ENCODE assay signal across 7 cellular contexts in genomic region chr1:182299054-182299727, GRCh38.
DNase-seq lines count a peak whose midpoint lies in the region; ATAC-seq and TF ChIP-seq lines count a peak whose summit lies in the region.
"Not testable (repeated sequence)": the region's sequence is repeated elsewhere in the genome, so short reads cannot be mapped to it uniquely, and the experiment has no call there.

No MANE protein-coding gene starts in this region.

- not testable (repeated sequence) for H2AK5ac ChIP-seq in neuronal stem cell (ENCODE audit: low read depth, low read length)

- H3K4me2 ChIP-seq in DND-41 (ENCODE audit: insufficient read depth, low read length) (peak overlapping the region; percentile 49), PC-9 (peak overlapping the region; percentile 22; the same call in 1 of the 2 replicates)
- not testable (repeated sequence) for H3K4me2 ChIP-seq in neuronal stem cell (ENCODE audit: insufficient read depth, low read length, poor library complexity, severe bottlenecking)

- H4K8ac ChIP-seq in neuronal stem cell (ENCODE audit: low read depth, low read length): not testable (repeated sequence)

- H3K79me1 ChIP-seq in neuronal stem cell (ENCODE audit: low read depth, low read length): not testable (repeated sequence)

- H3K4me1 Mint-ChIP-seq in activated CD4-positive, alpha-beta memory T cell treated with anti-CD3 and anti-CD28 coated beads for 36 hours (ENCODE audit: low read depth): peaks cover 28% of the 10 kb centered on the region

- not testable (repeated sequence) for H3K23ac ChIP-seq in neuronal stem cell (ENCODE audit: low read depth, low read length, poor library complexity)

- BruUV-seq in PC-9 (replicated peaks; lab: Mats Ljungman, UMichigan): not testable (repeated sequence)

- H3K4me1 ChIP-seq in DND-41 (ENCODE audit: insufficient read depth, low read length) (peaks cover 53% of the 10 kb centered on the region), PC-9 (replicated peaks; ENCODE audit: insufficient read depth) (peaks cover 21% of the 10 kb centered on the region), neuronal stem cell (ENCODE audit: control insufficient read depth in 2 of 2, insufficient read depth in 1 of 2, low read depth in 1 of 2, low read length in 2 of 2) (peaks cover 4 to 17% of the 10 kb centered on the region in 2 donors), vagina (peaks cover 27% of the 10 kb centered on the region)

- DNase-seq in DND-41: peak; percentile 10
- DNase-seq in PC-9; activated CD4-positive, alpha-beta memory T cell treated with anti-CD3 and anti-CD28 coated beads for 36 hours; activated naive CD4-positive, alpha-beta T cell treated with anti-CD3 and anti-CD28 coated beads, Interleukin-2, amount 50 U/mL, for 72 hours (ENCODE audit: low spot score in 2 of 2); dorsolateral prefrontal cortex; neuronal stem cell (ENCODE audit: low spot score); vagina (ENCODE audit: extremely low spot score in 2 of 2): not testable (repeated sequence)

- not testable (repeated sequence) for H3K9me2 ChIP-seq in PC-9 (ENCODE audit: insufficient read depth)

- H3K27me3 ChIP-seq in DND-41 (ENCODE audit: insufficient read depth, low read length, poor library complexity); PC-9 (ENCODE audit: insufficient read depth, low read depth); dorsolateral prefrontal cortex; neuronal stem cell (ENCODE audit: control insufficient read depth in 3 of 3, insufficient read depth in 3 of 3, low read depth in 1 of 3, low read length in 3 of 3); vagina: not testable (repeated sequence)

- not testable (repeated sequence) for H4K91ac ChIP-seq in neuronal stem cell (ENCODE audit: low read depth, low read length, poor library complexity)

- no CpG with 5 or more reads among the region's 14 CpGs for WGBS in neuronal stem cell (ENCODE audit: extremely low coverage in 2 of 2, insufficient read length in 2 of 2, insufficient replicate concordance in 1 of 2), 2 donors

- H3K4me3 Mint-ChIP-seq in activated CD4-positive, alpha-beta memory T cell treated with anti-CD3 and anti-CD28 coated beads for 36 hours: not testable (repeated sequence)

- H3K79me2 ChIP-seq in DND-41 (ENCODE audit: insufficient read depth, low read length); PC-9 (ENCODE audit: low read depth): not testable (repeated sequence)

- H3K27ac Mint-ChIP-seq in activated CD4-positive, alpha-beta memory T cell treated with anti-CD3 and anti-CD28 coated beads for 36 hours: peak overlapping the region; percentile 40
- H3K27ac Mint-ChIP-seq in activated naive CD4-positive, alpha-beta T cell treated with anti-CD3 and anti-CD28 coated beads, Interleukin-2, amount 50 U/mL, for 72 hours: peak overlapping the region; percentile 52 to 96

- H3K14ac ChIP-seq in neuronal stem cell (ENCODE audit: low read length): not testable (repeated sequence)

- not testable (repeated sequence) for H4K20me1 ChIP-seq in DND-41 (ENCODE audit: insufficient read depth, low read length); PC-9 (ENCODE audit: insufficient read depth)

- not testable (repeated sequence) for H3K4ac ChIP-seq in neuronal stem cell (ENCODE audit: low read length)

- not testable (repeated sequence) for H2BK120ac ChIP-seq in neuronal stem cell (ENCODE audit: low read depth, low read length)

- ATAC-seq in DND-41 (ENCODE audit: insufficient read depth, low read depth); activated naive CD4-positive, alpha-beta T cell treated with anti-CD3 and anti-CD28 coated beads, Interleukin-2, amount 50 U/mL, for 72 hours: not testable (repeated sequence)

- peak overlapping the region; percentile 96 for H3K27ac ChIP-seq in DND-41 (ENCODE audit: low read length)
- not testable (repeated sequence) for H3K27ac ChIP-seq in PC-9; neuronal stem cell (replicated peaks; ENCODE audit: low read length)
- peak overlapping the region in 43 of 59 donors; percentile 4 to 94 (median 70) for H3K27ac ChIP-seq in dorsolateral prefrontal cortex
- H3K27ac ChIP-seq in vagina: peak overlapping the region; percentile 5

- H2BK12ac ChIP-seq in neuronal stem cell (ENCODE audit: low read length): not testable (repeated sequence)

- CTCF ChIA-PET in PC-9 (lab: Charles Lee): interaction anchor here (0.6 kb wide), 1 partner anchor 204 kb away, joined by 3 read pairs; no protein-coding TSS in a partner anchor
- CTCF ChIA-PET in activated CD4-positive, alpha-beta memory T cell treated with anti-CD3 and anti-CD28 coated beads for 36 hours (lab: Charles Lee): interaction anchor here (0.6 to 0.9 kb wide), 2 partner anchors 155 to 813 kb away, joined by 3 read pairs; no protein-coding TSS in a partner anchor

- intact Hi-C loops in PC-9 (cut with micrococcal nuclease; ENCODE audit: unreplicated experiment): loop anchor here (10.0 kb wide), 1 partner anchor 154 kb away; no protein-coding TSS in a partner anchor
- intact Hi-C loops in activated CD4-positive, alpha-beta memory T cell treated with anti-CD3 and anti-CD28 coated beads for 36 hours (cut with micrococcal nuclease); dorsolateral prefrontal cortex (cut with DNase I): not testable (repeated sequence)
- intact Hi-C loops in vagina (cut with DNase I): loop anchor here (10.0 kb wide), 1 partner anchor 96 kb away; the partner anchor contains the start of gene GLUL

- H3K18ac ChIP-seq in neuronal stem cell (ENCODE audit: low read length): peak overlapping the region; percentile 46

- not testable (repeated sequence) for H3K36me3 Mint-ChIP-seq in activated CD4-positive, alpha-beta memory T cell treated with anti-CD3 and anti-CD28 coated beads for 36 hours; activated naive CD4-positive, alpha-beta T cell treated with anti-CD3 and anti-CD28 coated beads, Interleukin-2, amount 50 U/mL, for 72 hours

- H2BK5ac ChIP-seq in neuronal stem cell (ENCODE audit: low read length): not testable (repeated sequence)

- H2AFZ ChIP-seq in DND-41 (ENCODE audit: low read depth, low read length): peak overlapping the region; percentile 50
- H2AFZ ChIP-seq in PC-9; neuronal stem cell (ENCODE audit: low read length): not testable (repeated sequence)

- peak overlapping the region; percentile 55 for H3K9ac ChIP-seq in DND-41 (ENCODE audit: low read depth, low read length)
- H3K9ac ChIP-seq in neuronal stem cell (ENCODE audit: low read depth, low read length, poor library complexity): not testable (repeated sequence)

- H3K4me3 ChIP-seq in DND-41 (ENCODE audit: low read depth in 1 of 2, low read length in 2 of 2): peak overlapping the region in 1 of 2 experiments; percentile 26; a peak in 1 of 4 replicates
- not testable (repeated sequence) for H3K4me3 ChIP-seq in PC-9; dorsolateral prefrontal cortex; neuronal stem cell (ENCODE audit: low read length in 2 of 2); vagina

- not testable (repeated sequence) for H2BK15ac ChIP-seq in neuronal stem cell (ENCODE audit: low read length)

- H3K36me3 ChIP-seq in DND-41 (ENCODE audit: insufficient read depth, low read length); PC-9 (ENCODE audit: low read depth); neuronal stem cell (replicated peaks in 1 of 2; ENCODE audit: control insufficient read depth in 2 of 2, insufficient read depth in 2 of 2, low read length in 2 of 2); vagina: not testable (repeated sequence)

- not testable (repeated sequence) for TF ChIP-seq POLR2A in vagina (IDR thresholded peaks at IDR 0.05)

- H3F3A ChIP-seq in PC-9 (ENCODE audit: insufficient read depth, low read depth): not testable (repeated sequence)

- not testable (repeated sequence) for H3K9me3 Mint-ChIP-seq in activated CD4-positive, alpha-beta memory T cell treated with anti-CD3 and anti-CD28 coated beads for 36 hours; activated naive CD4-positive, alpha-beta T cell treated with anti-CD3 and anti-CD28 coated beads, Interleukin-2, amount 50 U/mL, for 72 hours

- not testable (repeated sequence) for H3K27me3 Mint-ChIP-seq in activated CD4-positive, alpha-beta memory T cell treated with anti-CD3 and anti-CD28 coated beads for 36 hours

- POLR2A ChIA-PET in PC-9 (lab: Charles Lee; ENCODE audit: unreplicated experiment); activated CD4-positive, alpha-beta memory T cell treated with anti-CD3 and anti-CD28 coated beads for 36 hours (lab: Charles Lee): not testable (repeated sequence)

- not testable (repeated sequence) for H3K9me3 ChIP-seq in DND-41 (ENCODE audit: insufficient read depth, low read length, severe bottlenecking); PC-9 (ENCODE audit: insufficient read depth, low read depth); neuronal stem cell (replicated peaks in 1 of 2; ENCODE audit: control insufficient read depth in 2 of 2, insufficient read depth in 1 of 2, low read depth in 1 of 2, low read length in 2 of 2); vagina

- TF ChIP-seq CTCF in DND-41 (IDR thresholded peaks at IDR 0.05; ENCODE audit: borderline replicate concordance, extremely low read depth, low read length, poor library complexity, severe bottlenecking); PC-9 (conservative IDR thresholded peaks at IDR 0.05); dorsolateral prefrontal cortex (IDR thresholded peaks at IDR 0.05 in 54 of 56, conservative IDR thresholded peaks at IDR 0.05 in 2 of 56; ENCODE audit: low read depth in 1 of 56, partially characterized antibody in 56 of 56); vagina (IDR thresholded peaks at IDR 0.05): not testable (repeated sequence)
